Comparison of ENCODE assay signal across 1 cellular context in genomic region chr6:25016311-25016710, GRCh38.
TF ChIP-seq lines count a peak whose summit lies in the region.

No MANE protein-coding gene starts in this region.

TF ChIP-seq in WTC11, 78 proteins besides CTCF, POLR2A, EP300 and RAD21 (continued from another document):
- TF ChIP-seq ZNF281 (CRISPR knock-in tag; IDR thresholded peaks at IDR 0.05) (no peak), AFF4 (CRISPR knock-in tag; IDR thresholded peaks at IDR 0.05; ENCODE audit: borderline replicate concordance) (no peak), ZSCAN18 (CRISPR knock-in tag; IDR thresholded peaks at IDR 0.05) (no peak), USF2 (CRISPR knock-in tag; IDR thresholded peaks at IDR 0.05) (no peak), ZBTB43 (CRISPR knock-in tag; IDR thresholded peaks at IDR 0.05) (no peak), ZNF121 (CRISPR knock-in tag; IDR thresholded peaks at IDR 0.05) (no peak), ZNF416 (CRISPR knock-in tag; IDR thresholded peaks at IDR 0.05) (no peak), ELF4 (CRISPR knock-in tag; IDR thresholded peaks at IDR 0.05; ENCODE audit: low read depth) (no peak)
